Comparison of ENCODE assay signal across 8 cellular contexts in genomic region chr17:40177275-40177874, GRCh38.
DNase-seq lines count a peak whose midpoint lies in the region; ATAC-seq and TF ChIP-seq lines count a peak whose summit lies in the region.

RAPGEFL1 (plus strand) TSS chr17:40177470; CDS start chr17:40177862, 392 bp downstream.

- no peaks in the 10 kb centered on the region for H3K27me3 ChIP-seq in muscle layer of duodenum (ENCODE audit: low read depth, low read length)

- POLR2A ChIA-PET in HEK293 (lab: Yijun Ruan, JAX), result no interaction called here

- CTCF ChIA-PET in HEK293 (lab: Yijun Ruan, JAX), result interaction anchor here (0.8 to 4.9 kb wide), 3 partner anchors 8 to 139 kb away, joined by 3 to 40 read pairs (median 8); no protein-coding TSS in a partner anchor

- no peak for ATAC-seq in GM21528 (IDR thresholded peaks at IDR 0.05; ENCODE audit: low FRiP score, unreplicated experiment)

- TF ChIP-seq POLR2A in erythroblast (IDR thresholded peaks at IDR 0.05; ENCODE audit: low read length), result no peak

- H3K9me3 ChIP-seq in HEK293 (ENCODE audit: control insufficient read depth, insufficient read depth, low read depth, low read length) (no peaks in the 10 kb centered on the region), muscle layer of duodenum (ENCODE audit: control insufficient read depth in 1 of 2, low read length in 2 of 2) (no peaks in the 10 kb centered on the region)

- peaks cover 9% of the 10 kb centered on the region for H3K4me1 ChIP-seq in HEK293 (ENCODE audit: control insufficient read depth, insufficient read depth, low read length)
- H3K4me1 ChIP-seq in muscle layer of duodenum (ENCODE audit: control insufficient read depth in 1 of 2, insufficient read depth in 2 of 2, low read length in 2 of 2), result peaks cover 4 to 9% of the 10 kb centered on the region in 2 donors

- H3K27ac ChIP-seq in HEK293 (ENCODE audit: extremely low read depth, low read depth, low read length) (no peak within 1 kb of the TSS), muscle layer of duodenum (ENCODE audit: low read length) (peak within 1 kb of the TSS; percentile 79)

- DNase-seq in CD1c-positive myeloid dendritic cell (ENCODE audit: extremely low spot score), result peak; percentile 87
- DNase-seq in NCI-H82 (lab: John Stamatoyannopoulos, UW), result peak; percentile 89
- DNase-seq in activated T-cell treated with anti-CD3 and anti-CD28 coated beads, Interleukin-2, amount 50 U/mL, for 1 hour, result peak; percentile 82
- DNase-seq in erythroblast (lab: John Stamatoyannopoulos, UW), result peak; percentile 84
- peak; percentile 76 to 84 for DNase-seq in stimulated activated CD8-positive, alpha-beta memory T cell treated with anti-CD3 and anti-CD28 coated beads, Interleukin-7, amount 100 ng/mL, for 4 hours (ENCODE audit: low read depth in 2 of 2)

- no peak for TF ChIP-seq CTCF in HEK293 (tag by site-specific recombination; IDR thresholded peaks at IDR 0.05)

- H3K36me3 ChIP-seq in HEK293 (ENCODE audit: control insufficient read depth in 2 of 2, insufficient read depth in 1 of 2, low read length in 2 of 2), result peaks cover 25 to 49% of the 10 kb centered on the region in 2 experiments
- peaks cover 10 to 15% of the 10 kb centered on the region in 2 donors for H3K36me3 ChIP-seq in muscle layer of duodenum (ENCODE audit: control insufficient read depth in 1 of 2, insufficient read depth in 2 of 2, low read length in 2 of 2)

- H3K4me3 ChIP-seq in HEK293 (ENCODE audit: low read depth, low read length) (peak within 1 kb of the TSS; percentile 12; the same call in 1 of the 2 replicates), muscle layer of duodenum (ENCODE audit: low read depth in 1 of 2, low read length in 2 of 2) (peak within 1 kb of the TSS; percentile 30 to 70)

TF ChIP-seq in HEK293, 187 proteins besides CTCF, POLR2A, EP300 and RAD21:
- TF ChIP-seq ZBTB48 (tag by site-specific recombination; IDR thresholded peaks at IDR 0.05), result no peak
- no peak for TF ChIP-seq ZNF280C (tag by site-specific recombination; IDR thresholded peaks at IDR 0.05)
- TF ChIP-seq ZNF677 (tag by site-specific recombination; IDR thresholded peaks at IDR 0.05), result no peak
- no peak for TF ChIP-seq ZNF140 (tag by site-specific recombination; IDR thresholded peaks at IDR 0.05)
- TF ChIP-seq ZNF660 (tag by site-specific recombination; IDR thresholded peaks at IDR 0.05), result 0 out of 2 replicates have a peak, but pooled peaks have one; percentile 32
- no peak for TF ChIP-seq ZNF366 (tag by site-specific recombination; conservative IDR thresholded peaks at IDR 0.05)
- TF ChIP-seq HIC1 (tag by site-specific recombination; IDR thresholded peaks at IDR 0.05), result no peak
- no peak for TF ChIP-seq ZNF514 (tag by site-specific recombination; IDR thresholded peaks at IDR 0.05)
- TF ChIP-seq ZNF223 (tag by site-specific recombination; IDR thresholded peaks at IDR 0.05), result no peak
- TF ChIP-seq ZSCAN23 (tag by site-specific recombination; IDR thresholded peaks at IDR 0.05), result no peak
- no peak for TF ChIP-seq ZNF610 (tag by site-specific recombination; IDR thresholded peaks at IDR 0.05; ENCODE audit: borderline replicate concordance)
- peak; percentile 58 for TF ChIP-seq SP3 (tag by site-specific recombination; IDR thresholded peaks at IDR 0.05)
- no peak for TF ChIP-seq ZSCAN30 (tag by site-specific recombination; IDR thresholded peaks at IDR 0.05)
- no peak for TF ChIP-seq HOXA7 (CRISPR knock-in tag; IDR thresholded peaks at IDR 0.05; ENCODE audit: borderline replicate concordance)
- no peak for TF ChIP-seq KLF8 (tag by site-specific recombination; IDR thresholded peaks at IDR 0.05)
- TF ChIP-seq ZEB2 (tag by site-specific recombination; IDR thresholded peaks at IDR 0.05), result no peak
- TF ChIP-seq KLF9 (tag by site-specific recombination; IDR thresholded peaks at IDR 0.05; ENCODE audit: low read depth), result peak; percentile 64; the same call in 1 of the 2 replicates
- TF ChIP-seq ZNF580 (tag by site-specific recombination; IDR thresholded peaks at IDR 0.05), result no peak
- no peak for TF ChIP-seq ZNF585B (tag by site-specific recombination; IDR thresholded peaks at IDR 0.05)
- TF ChIP-seq ZNF24 (tag by site-specific recombination; IDR thresholded peaks at IDR 0.05), result no peak
- peak; percentile 53 for TF ChIP-seq ZBTB26 (tag by site-specific recombination; optimal IDR thresholded peaks at IDR 0.05)
- 0 out of 2 replicates have a peak, but pooled peaks have one; percentile 24 for TF ChIP-seq GLIS2 (tag by site-specific recombination; IDR thresholded peaks at IDR 0.05)
- TF ChIP-seq ZNF488 (tag by site-specific recombination; IDR thresholded peaks at IDR 0.05), result no peak
- TF ChIP-seq ZNF76 (tag by site-specific recombination; IDR thresholded peaks at IDR 0.05; ENCODE audit: borderline replicate concordance, low read depth), result no peak
